Comparison of ENCODE assay signal across 1 cellular context in genomic region chr6:57312004-57312345, GRCh38.
TF ChIP-seq lines count a peak whose summit lies in the region.

No MANE protein-coding gene starts in this region.

TF ChIP-seq in SK-N-SH, 30 proteins besides CTCF, POLR2A, EP300 and RAD21 (continued from another document):
- TF ChIP-seq USF2 (IDR thresholded peaks at IDR 0.05; ENCODE audit: borderline replicate concordance, low read depth, low read length) (no peak), USF1 (IDR thresholded peaks at IDR 0.05; ENCODE audit: borderline replicate concordance, low read depth) (no peak), JUND (IDR thresholded peaks at IDR 0.05) (no peak), FOXJ3 (CRISPR knock-in tag; IDR thresholded peaks at IDR 0.05) (no peak), TAF1 (IDR thresholded peaks at IDR 0.05; ENCODE audit: borderline replicate concordance, low read depth, low read length) (no peak), RFX5 (IDR thresholded peaks at IDR 0.05; ENCODE audit: low read length) (no peak), FOXM1 (IDR thresholded peaks at IDR 0.05; ENCODE audit: low read depth) (no peak)
- TF ChIP-seq, protein P1, sequence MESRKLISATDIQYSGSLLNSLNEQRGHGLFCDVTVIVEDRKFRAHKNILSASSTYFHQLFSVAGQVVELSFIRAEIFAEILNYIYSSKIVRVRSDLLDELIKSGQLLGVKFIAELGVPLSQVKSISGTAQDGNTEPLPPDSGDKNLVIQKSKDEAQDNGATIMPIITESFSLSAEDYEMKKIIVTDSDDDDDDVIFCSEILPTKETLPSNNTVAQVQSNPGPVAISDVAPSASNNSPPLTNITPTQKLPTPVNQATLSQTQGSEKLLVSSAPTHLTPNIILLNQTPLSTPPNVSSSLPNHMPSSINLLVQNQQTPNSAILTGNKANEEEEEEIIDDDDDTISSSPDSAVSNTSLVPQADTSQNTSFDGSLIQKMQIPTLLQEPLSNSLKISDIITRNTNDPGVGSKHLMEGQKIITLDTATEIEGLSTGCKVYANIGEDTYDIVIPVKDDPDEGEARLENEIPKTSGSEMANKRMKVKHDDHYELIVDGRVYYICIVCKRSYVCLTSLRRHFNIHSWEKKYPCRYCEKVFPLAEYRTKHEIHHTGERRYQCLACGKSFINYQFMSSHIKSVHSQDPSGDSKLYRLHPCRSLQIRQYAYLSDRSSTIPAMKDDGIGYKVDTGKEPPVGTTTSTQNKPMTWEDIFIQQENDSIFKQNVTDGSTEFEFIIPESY (IDR thresholded peaks at IDR 0.05; ENCODE audit: borderline replicate concordance, low read depth): no peak
TF ChIP-seq in SK-N-SH: peak in this region for 0.
